ENCODE assay signal across 17 cellular contexts in genomic region chr3:197111685-197112084, GRCh38.
A peak's percentile ranks its signal among the peaks of the same experiment; 100 is the strongest.
DNase-seq lines count a peak whose midpoint lies in the region; ATAC-seq, FAIRE-seq and TF ChIP-seq lines count a peak whose summit lies in the region.
"Had no signal": no experiment of that assay in that cellular context is flagged by ENCODE, and none has a peak within 500 bp of the region (broad histone marks: within the 10 kb centered on the region; RNA-seq: fewer than 3 reads in every experiment).

No MANE protein-coding gene starts in this region.

- peaks cover 24% of the 10 kb centered on the region for H3F3A ChIP-seq in PC-9 (ENCODE audit: insufficient read depth, low read depth)

- CTCF ChIA-PET in K562 (lab: Yijun Ruan, JAX; ENCODE audit: low intra/inter-chr PET ratio) = no interaction called here
- CTCF ChIA-PET in PC-9 (lab: Charles Lee) = interaction anchor here (0.6 kb wide), 1 partner anchor 33 kb away, joined by 3 read pairs; no protein-coding TSS in a partner anchor

- POLR2A ChIA-PET in K562 (lab: Yijun Ruan, JAX) (no interaction called here), PC-9 (lab: Charles Lee; ENCODE audit: unreplicated experiment) (no interaction called here)

- H2AFZ ChIP-seq in K562 (ENCODE audit: low read depth, low read length) (no peak overlapping the region), PC-9 (no peak overlapping the region)
- H2AFZ ChIP-seq: GM23248 had no signal

- peaks cover 8% of the 10 kb centered on the region; the same call in 1 of the 2 replicates for H3K9me2 ChIP-seq in PC-9 (ENCODE audit: insufficient read depth)

- no peak overlapping the region for H3K9ac ChIP-seq in K562 (ENCODE audit: insufficient read depth in 1 of 2, low read depth in 2 of 2, low read length in 2 of 2)
- H3K9ac ChIP-seq: GM23248 had no signal

- TF ChIP-seq RAD21 in K562 (CRISPR knock-in tag; conservative IDR thresholded peaks at IDR 0.05 in 1 of 2, IDR thresholded peaks at IDR 0.05 in 1 of 2) = no peak

- no peak overlapping the region for H3K4me2 ChIP-seq in K562 (ENCODE audit: insufficient read depth, low read length)
- H3K4me2 ChIP-seq in PC-9 = no peak overlapping the region

- no peak for ATAC-seq in K562
- ATAC-seq in heart left ventricle = no peak

- peak; percentile 50 for FAIRE-seq in GM12892 (lab: Jason Lieb, UNC)
- FAIRE-seq in H54 (lab: Jason Lieb, UNC) = peak; percentile 79
- FAIRE-seq in K562 (lab: Jason Lieb, UNC) = no peak
- FAIRE-seq: G401.6, H1 had no signal

- no peaks in the 10 kb centered on the region for H3K4me1 ChIP-seq in K562 (replicated peaks in 1 of 2; ENCODE audit: control insufficient read depth in 2 of 2, insufficient read depth in 2 of 2, low read length in 2 of 2)
- H3K4me1 ChIP-seq in heart left ventricle = no peaks in the 10 kb centered on the region
- H3K4me1 ChIP-seq in PC-9 (replicated peaks; ENCODE audit: insufficient read depth) = peaks cover 4% of the 10 kb centered on the region

- DNase-seq in GM12892 (ENCODE audit: insufficient read length) (no peak), H54 (ENCODE audit: insufficient read length, low spot score) (no peak), K562 (ENCODE audit: extremely low read depth in 1 of 4, low spot score in 3 of 4) (no peak), iris pigment epithelial cell (ENCODE audit: low read depth) (peak; percentile 44), heart left ventricle (no peak), T-helper 9 cell (no peak), PC-9 (no peak)
- DNase-seq: C1 segment of cervical spinal cord; Calu3; CD4-positive, alpha-beta memory T cell; COR-L47; DMS153; DND-41; GM23248; H9 had no signal

- in situ Hi-C loops in K562 (cut with MboI) = no loop called here

- H3K4me3 ChIP-seq in K562 (no peak overlapping the region), heart left ventricle (no peak overlapping the region), PC-9 (no peak overlapping the region)
- H3K4me3 ChIP-seq: GM23248 had no signal

- H3K9me3 ChIP-seq in K562 (replicated peaks; ENCODE audit: control insufficient read depth, insufficient read depth, low read depth, low read length) (no peaks in the 10 kb centered on the region), heart left ventricle (no peaks in the 10 kb centered on the region), PC-9 (ENCODE audit: insufficient read depth, low read depth) (no peaks in the 10 kb centered on the region)

- H3K79me2 ChIP-seq in K562 (ENCODE audit: control insufficient read depth, insufficient read depth, low read length) (no peaks in the 10 kb centered on the region), PC-9 (ENCODE audit: low read depth) (peaks cover 12% of the 10 kb centered on the region)

- no peaks in the 10 kb centered on the region for H3K9me1 ChIP-seq in K562 (ENCODE audit: control insufficient read depth, insufficient read depth, low read length)

- H4K20me1 ChIP-seq in K562 (replicated peaks; ENCODE audit: control insufficient read depth, insufficient read depth, low read length) (no peaks in the 10 kb centered on the region), PC-9 (ENCODE audit: insufficient read depth) (no peaks in the 10 kb centered on the region)

- no peak for TF ChIP-seq CTCF in K562 (IDR thresholded peaks at IDR 0.05 in 2 of 3, conservative IDR thresholded peaks at IDR 0.05 in 1 of 3; ENCODE audit: insufficient read depth in 2 of 3, low read depth in 1 of 3, low read length in 3 of 3)
- TF ChIP-seq CTCF in heart left ventricle (IDR thresholded peaks at IDR 0.05) = no peak
- TF ChIP-seq CTCF in PC-9 (conservative IDR thresholded peaks at IDR 0.05) = no peak

- H3K36me3 ChIP-seq in K562 (ENCODE audit: control insufficient read depth, insufficient read depth, low read length) = peaks cover 44% of the 10 kb centered on the region
- peaks cover 0 to 68% (median 47%) of the 10 kb centered on the region in 9 donors for H3K36me3 ChIP-seq in heart left ventricle
- peaks cover 71% of the 10 kb centered on the region for H3K36me3 ChIP-seq in PC-9 (ENCODE audit: low read depth)

- H3K27ac ChIP-seq in K562 (ENCODE audit: extremely low read depth, low read depth, low read length) = no peak overlapping the region
- no peak overlapping the region for H3K27ac ChIP-seq in heart left ventricle
- H3K27ac ChIP-seq in PC-9 = no peak overlapping the region
- H3K27ac ChIP-seq: GM23248 had no signal

- intact Hi-C loops in K562 (cut with micrococcal nuclease) = no loop called here
- intact Hi-C loops in heart left ventricle (cut with DNase I) = no loop called here
- intact Hi-C loops in PC-9 (cut with micrococcal nuclease; ENCODE audit: unreplicated experiment) = no loop called here

- H3K27me3 ChIP-seq in K562 (ENCODE audit: control insufficient read depth in 2 of 2, insufficient read depth in 2 of 2, low read length in 2 of 2) (no peaks in the 10 kb centered on the region), heart left ventricle (no peaks in the 10 kb centered on the region), PC-9 (ENCODE audit: insufficient read depth, low read depth) (no peaks in the 10 kb centered on the region)

- no peak for TF ChIP-seq POLR2A in GM12892 (IDR thresholded peaks at IDR 0.05; ENCODE audit: low read depth, low read length)
- no peak for TF ChIP-seq POLR2A in H54 (IDR thresholded peaks at IDR 0.05; ENCODE audit: low read depth, low read length)
- TF ChIP-seq POLR2A in K562 (conservative IDR thresholded peaks at IDR 0.05) = no peak
- no peak for TF ChIP-seq POLR2A in heart left ventricle (IDR thresholded peaks at IDR 0.05)

- BruUV-seq in K562 (replicated peaks; lab: Mats Ljungman, UMichigan) (no TSS peak), PC-9 (replicated peaks; lab: Mats Ljungman, UMichigan) (no TSS peak)

- TF ChIP-seq EP300 in K562 (IDR thresholded peaks at IDR 0.05; ENCODE audit: low read length) = no peak

TF ChIP-seq in K562, 482 proteins besides CTCF, POLR2A, EP300 and RAD21:
- TF ChIP-seq CREB3 (tag; conservative IDR thresholded peaks at IDR 0.05; ENCODE audit: low read depth) (no peak), ZNF133 (CRISPR knock-in tag; IDR thresholded peaks at IDR 0.05) (no peak), ZNF316 (IDR thresholded peaks at IDR 0.05) (peak; percentile 56)
